Comparison of ENCODE assay signal across 11 cellular contexts in genomic region chr14:77988966-77989365, GRCh38.
DNase-seq lines count a peak whose midpoint lies in the region; ATAC-seq and TF ChIP-seq lines count a peak whose summit lies in the region.
"Had no signal": no experiment of that assay in that cellular context is flagged by ENCODE, and none has a peak within 500 bp of the region (broad histone marks: within the 10 kb centered on the region; RNA-seq: fewer than 3 reads in every experiment).

No MANE protein-coding gene starts in this region.

- H3K4me1 Mint-ChIP-seq in WTC11 = 0 out of 2 replicates have a peak, but pooled peaks cover 4% of the 10 kb centered on the region
- H3K4me1 Mint-ChIP-seq: T-cell had no signal

- H3K4me3 Mint-ChIP-seq in WTC11 = no peak overlapping the region
- H3K4me3 Mint-ChIP-seq: T-cell had no signal

- H3K27me3 ChIP-seq in MG63 = no peaks in the 10 kb centered on the region
- no peaks in the 10 kb centered on the region for H3K27me3 ChIP-seq in lung (ENCODE audit: control insufficient read depth, insufficient read depth)
- H3K27me3 ChIP-seq in tibial nerve = no peaks in the 10 kb centered on the region

- H3K9me3 ChIP-seq in MG63 (no peaks in the 10 kb centered on the region), lung (ENCODE audit: control insufficient read depth in 2 of 2, insufficient read depth in 1 of 2, low read length in 1 of 2) (no peaks in the 10 kb centered on the region), tibial nerve (no peaks in the 10 kb centered on the region)

- CTCF ChIA-PET in WTC11 (lab: Charles Lee) = interaction anchor here (3.0 kb wide), 1 partner anchor 9 kb away, joined by 11 read pairs; no protein-coding TSS in a partner anchor

- no peak overlapping the region for H3K27ac ChIP-seq in epithelial cell of prostate
- peak overlapping the region in 1 of 2 donors; percentile 17 for H3K27ac ChIP-seq in lung (ENCODE audit: low read depth in 1 of 2, low read length in 1 of 2)
- peak overlapping the region in 3 of 4 donors; percentile 25 to 63 (median 63) for H3K27ac ChIP-seq in tibial nerve

- DNase-seq in MG63 (peak; percentile 92), epithelial cell of prostate (ENCODE audit: low read depth, low spot score) (peak; percentile 26), lung (ENCODE audit: low spot score) (no peak), tibial nerve (ENCODE audit: low spot score in 2 of 2) (peak; percentile 31 to 45), WTC11 (ENCODE audit: low spot score) (no peak)
- DNase-seq in NK-92 treated with Interleukin-12 subunit alpha and Interleukin-12 subunit beta, amount 100 ng/mL, for 24 hours (lab: John Stamatoyannopoulos, UW) = no peak
- DNase-seq: activated T-cell treated with anti-CD3 and anti-CD28 coated beads, Interleukin-2, amount 50 U/mL, for 48 hours; NCI-H2171 treated with DMSO at 0.1 percent for 48 hours; T-cell had no signal

- no peaks in the 10 kb centered on the region for H3K27me3 Mint-ChIP-seq in WTC11 (ENCODE audit: low read depth)

- H3K36me3 ChIP-seq in MG63 (no peaks in the 10 kb centered on the region), lung (ENCODE audit: control insufficient read depth in 2 of 2, insufficient read depth in 2 of 2, low read length in 2 of 2) (no peaks in the 10 kb centered on the region), tibial nerve (no peaks in the 10 kb centered on the region)

- no peak for TF ChIP-seq CTCF in lung (IDR thresholded peaks at IDR 0.05; ENCODE audit: control extremely low read depth, extremely low read depth)
- TF ChIP-seq CTCF in tibial nerve (IDR thresholded peaks at IDR 0.05) = no peak
- no peak for TF ChIP-seq CTCF in WTC11 (IDR thresholded peaks at IDR 0.05)

- no peak for TF ChIP-seq POLR2A in tibial nerve (IDR thresholded peaks at IDR 0.05)

- no peak for TF ChIP-seq EP300 in tibial nerve (IDR thresholded peaks at IDR 0.05)

- no peaks in the 10 kb centered on the region for H3K36me3 Mint-ChIP-seq in WTC11
- H3K36me3 Mint-ChIP-seq: T-cell had no signal

- ATAC-seq in lung (ENCODE audit: insufficient read depth, low FRiP score) = peak; percentile 55
- ATAC-seq in HG03139 (IDR thresholded peaks at IDR 0.05; ENCODE audit: unreplicated experiment) = no peak
- no peak for ATAC-seq in GM21360 (IDR thresholded peaks at IDR 0.05; ENCODE audit: unreplicated experiment)
- ATAC-seq in WTC11 = no peak
- ATAC-seq: T-cell had no signal

- H3K4me3 ChIP-seq in MG63 = no peak overlapping the region
- H3K4me3 ChIP-seq in lung = no peak overlapping the region
- no peak overlapping the region for H3K4me3 ChIP-seq in tibial nerve

- H3K4me1 ChIP-seq in lung (ENCODE audit: control insufficient read depth in 2 of 2, insufficient read depth in 2 of 2, low read length in 2 of 2) = no peaks in the 10 kb centered on the region
- H3K4me1 ChIP-seq in tibial nerve = peaks cover 0 to 33% (median 12%) of the 10 kb centered on the region in 4 donors

- WGBS in lung, 2 donors = 78 to 82% methylated on average over 2 of the region's 2 CpGs
- 44 to 54% methylated on average over 2 of the region's 2 CpGs for WGBS in tibial nerve, 2 donors

- POLR2A ChIA-PET in WTC11 (lab: Charles Lee) = no interaction called here

- H3K9me3 Mint-ChIP-seq in WTC11 = no peaks in the 10 kb centered on the region
- H3K9me3 Mint-ChIP-seq: T-cell had no signal

- H3K27ac Mint-ChIP-seq in WTC11 = no peak overlapping the region
- H3K27ac Mint-ChIP-seq: T-cell had no signal

TF ChIP-seq in WTC11, 78 proteins besides CTCF, POLR2A, EP300 and RAD21:
- TF ChIP-seq RORB (CRISPR knock-in tag; IDR thresholded peaks at IDR 0.05) = no peak
- TF ChIP-seq HMGXB4 (CRISPR knock-in tag; IDR thresholded peaks at IDR 0.05) = no peak
- TF ChIP-seq JUN (CRISPR knock-in tag; IDR thresholded peaks at IDR 0.05) = no peak
- no peak for TF ChIP-seq ZNF396 (CRISPR knock-in tag; IDR thresholded peaks at IDR 0.05; ENCODE audit: borderline replicate concordance)
- TF ChIP-seq ATF1 (CRISPR knock-in tag; IDR thresholded peaks at IDR 0.05) = no peak
- no peak for TF ChIP-seq FOXJ3 (CRISPR knock-in tag; IDR thresholded peaks at IDR 0.05; ENCODE audit: borderline replicate concordance)
- no peak for TF ChIP-seq FOXP4 (CRISPR knock-in tag; IDR thresholded peaks at IDR 0.05)
- TF ChIP-seq MXD4 (CRISPR knock-in tag; IDR thresholded peaks at IDR 0.05; ENCODE audit: borderline replicate concordance) = no peak
- TF ChIP-seq CDX4 (CRISPR knock-in tag; IDR thresholded peaks at IDR 0.05; ENCODE audit: borderline replicate concordance) = no peak

Comparison
In these comparisons a context has a peak if more than half of its experiments do, and no peak if none do; other contexts are left out.
1. DNase-seq: peak in MG63 (single experiment), epithelial cell of prostate (single experiment) and tibial nerve (2 of 2); none in lung (single experiment), WTC11 (single experiment) and NK-92 treated with Interleukin-12 subunit alpha and Interleukin-12 subunit beta, amount 100 ng/mL, for 24 hours (single experiment).